14 cellular contexts compared by ENCODE assay signal in genomic region chr2:151959203-151959602, GRCh38.
"Had no signal": no experiment of that assay in that cellular context is flagged by ENCODE, and none has a peak within 500 bp of the region (broad histone marks: within the 10 kb centered on the region; RNA-seq: fewer than 3 reads in every experiment).

No MANE protein-coding gene starts in this region.

- H3K27ac ChIP-seq: colonic mucosa, hepatocyte, right atrium auricular region, transverse colon had no signal

- H3K27ac Mint-ChIP-seq: endodermal cell; naive thymus-derived CD4-positive, alpha-beta T cell had no signal

- ATAC-seq: left colon; naive thymus-derived CD4-positive, alpha-beta T cell had no signal

- H3K9me3 Mint-ChIP-seq: endodermal cell; naive thymus-derived CD4-positive, alpha-beta T cell; nephron progenitor cell had no signal

- H3K4me1 Mint-ChIP-seq: endodermal cell; naive thymus-derived CD4-positive, alpha-beta T cell; nephron progenitor cell had no signal

- DNase-seq: colonic mucosa; dermis blood vessel endothelial cell; effector CD4-positive, alpha-beta T cell; endodermal cell; left colon; naive thymus-derived CD4-positive, alpha-beta T cell; nephron progenitor cell; sigmoid colon; small intestine; stimulated activated CD4-positive, alpha-beta T cell treated with anti-CD3 and anti-CD28 coated beads, Interleukin-12 subunit alpha, Interleukin-12 subunit beta, amount 100 ng/mL, for 4 hours; stimulated activated naive CD4-positive, alpha-beta T cell; transverse colon had no signal

- H3K36me3 ChIP-seq: colonic mucosa, right atrium auricular region, sigmoid colon, transverse colon had no signal

- H3K4me3 Mint-ChIP-seq: endodermal cell; naive thymus-derived CD4-positive, alpha-beta T cell; nephron progenitor cell had no signal

- H3K27me3 ChIP-seq: colonic mucosa, hepatocyte, right atrium auricular region, sigmoid colon, transverse colon had no signal

- H3K4me3 ChIP-seq: colonic mucosa, hepatocyte, right atrium auricular region, sigmoid colon, transverse colon had no signal

- H3K4me1 ChIP-seq: colonic mucosa, right atrium auricular region, transverse colon had no signal

- H3K9me3 ChIP-seq: colonic mucosa, right atrium auricular region, sigmoid colon, transverse colon had no signal

- H3K36me3 Mint-ChIP-seq: naive thymus-derived CD4-positive, alpha-beta T cell had no signal
